In the genomic region with DNA sequence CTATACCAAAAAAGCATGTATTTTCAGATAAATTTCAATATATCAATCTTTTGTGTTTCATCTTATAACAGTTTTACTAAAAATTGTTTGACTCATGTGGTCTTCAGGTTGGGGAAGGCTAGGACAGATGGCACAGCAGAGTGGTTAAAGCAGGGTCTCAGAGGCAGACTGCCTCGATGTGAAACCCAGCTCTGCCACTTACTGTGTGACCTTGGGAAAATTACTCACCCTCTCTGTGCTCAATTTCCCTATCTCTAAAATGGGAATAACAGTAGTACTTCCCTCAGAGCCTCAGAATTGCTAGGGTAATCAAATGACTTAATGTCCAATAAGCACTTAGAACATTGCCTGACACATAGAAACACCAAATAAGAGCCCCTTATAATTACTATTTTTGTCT, we compare ENCODE assay signal across 19 cellular contexts.
DNase-seq lines count a peak whose midpoint lies in the region; ATAC-seq, FAIRE-seq and TF ChIP-seq lines count a peak whose summit lies in the region.
"Had no signal": no experiment of that assay in that cellular context is flagged by ENCODE, and none has a peak within 500 bp of the region (broad histone marks: within the 10 kb centered on the region; RNA-seq: fewer than 3 reads in every experiment).

No MANE protein-coding gene starts in this region.

- TF ChIP-seq EP300 in A549 (IDR thresholded peaks at IDR 0.05) (no peak), H1 (IDR thresholded peaks at IDR 0.05; ENCODE audit: borderline replicate concordance in 1 of 2, low read depth in 2 of 2, low read length in 2 of 2) (no peak)

- CTCF ChIA-PET in A549 (lab: Yijun Ruan, JAX), result no interaction called here
- CTCF ChIA-PET in HEK293 (lab: Yijun Ruan, JAX), result no interaction called here
- CTCF ChIA-PET in H1 (lab: Charles Lee; ENCODE audit: partially characterized antibody), result interaction anchor here (0.9 kb wide), 1 partner anchor 11 kb away, joined by 3 read pairs; no protein-coding TSS in a partner anchor

- no peak overlapping the region for H2BK5ac ChIP-seq in H1 (ENCODE audit: low read depth, low read length)

- no peak overlapping the region for H3K4ac ChIP-seq in H1 (replicated peaks; ENCODE audit: insufficient read length, low read depth, low read length)

- no peak overlapping the region for H2BK120ac ChIP-seq in H1 (replicated peaks; ENCODE audit: low read depth, low read length)

- WGBS in A549 (ENCODE audit: missing lambda C conversion rate), result 5% methylated on average over 1 of the region's 1 CpG
- WGBS in H1 (ENCODE audit: extremely low coverage in 1 of 2, insufficient coverage in 1 of 2, insufficient read length in 1 of 2, insufficient replicate concordance in 2 of 2, low coverage in 1 of 2, low lambda C conversion rate in 2 of 2, missing lambda C conversion rate in 1 of 2), 2 experiments, result 80% methylated on average over 1 of the region's 1 CpG; no CpG with 5 or more reads in 1 of the 2 experiments

- H3K4me3 ChIP-seq in A549 (no peak overlapping the region), HEK293 (ENCODE audit: low read depth, low read length) (no peak overlapping the region), H1 (ENCODE audit: extremely low read depth in 1 of 4, insufficient read depth in 2 of 4, low read depth in 3 of 4, low read length in 4 of 4) (no peak overlapping the region)
- H3K4me3 ChIP-seq: BLaER1 treated with 17β-estradiol and CSF1 and Interleukin-3, amounts not matched to agents 10 nM and 100 nM had no signal

- no peak overlapping the region for H3K9ac ChIP-seq in H1 (replicated peaks in 1 of 4; ENCODE audit: extremely low read depth in 1 of 4, low read depth in 3 of 4, low read length in 3 of 4)
- H3K9ac ChIP-seq: BLaER1 treated with 17β-estradiol and CSF1 and Interleukin-3, amounts not matched to agents 10 nM and 100 nM had no signal

- H3K27me3 ChIP-seq in H1 (replicated peaks in 1 of 4; ENCODE audit: control insufficient read depth in 3 of 4, extremely low read depth in 1 of 4, insufficient read depth in 3 of 4, low read length in 3 of 4), result no peaks in the 10 kb centered on the region
- H3K27me3 ChIP-seq: BLaER1 treated with 17β-estradiol and CSF1 and Interleukin-3, amounts not matched to agents 10 nM and 100 nM had no signal

- H4K20me1 ChIP-seq in H1 (replicated peaks in 1 of 2; ENCODE audit: control insufficient read depth in 1 of 2, insufficient read depth in 2 of 2, low read length in 2 of 2), result no peaks in the 10 kb centered on the region
- H4K20me1 ChIP-seq: BLaER1 treated with 17β-estradiol and CSF1 and Interleukin-3, amounts not matched to agents 10 nM and 100 nM had no signal

- H3K4me2 ChIP-seq in A549 (no peak overlapping the region), H1 (ENCODE audit: insufficient read depth in 1 of 2, low read depth in 2 of 2, low read length in 2 of 2) (no peak overlapping the region)
- H3K4me2 ChIP-seq: BLaER1 treated with 17β-estradiol and CSF1 and Interleukin-3, amounts not matched to agents 10 nM and 100 nM had no signal

- no peak for DNase-seq in A549 (ENCODE audit: low read depth in 1 of 2, low spot score in 1 of 2)
- no peak for DNase-seq in H1 (ENCODE audit: low read depth in 1 of 2, low spot score in 2 of 2)
- no peak for DNase-seq in NCI-H345 (lab: John Stamatoyannopoulos, UW)
- DNase-seq: 8988T; AML-193; Caco-2; Calu3; CD4-positive, alpha-beta T cell; CD8-positive, alpha-beta T cell; DMS79 treated with DMSO at 0.1 percent for 48 hours; GF-D8 had no signal

- FAIRE-seq in A549 (lab: Jason Lieb, UNC) (no peak), H1 (lab: Jason Lieb, UNC) (no peak)
- FAIRE-seq: A204.1, G401.6, GM12891, GM19239 had no signal

- H3K79me2 ChIP-seq in H1 (ENCODE audit: control insufficient read depth in 1 of 2, insufficient read depth in 2 of 2, low read length in 2 of 2), result no peaks in the 10 kb centered on the region

- TF ChIP-seq POLR2A in A549 (IDR thresholded peaks at IDR 0.05; ENCODE audit: low read length) (no peak), H1 (IDR thresholded peaks at IDR 0.05; ENCODE audit: control extremely low read depth in 1 of 2, low read depth in 2 of 2, low read length in 2 of 2) (no peak)

- H3K27ac ChIP-seq in A549 (no peak overlapping the region), HEK293 (ENCODE audit: extremely low read depth, low read depth, low read length) (no peak overlapping the region), H1 (ENCODE audit: low read depth, low read length) (no peak overlapping the region)
- H3K27ac ChIP-seq: BLaER1 treated with 17β-estradiol and CSF1 and Interleukin-3, amounts not matched to agents 10 nM and 100 nM; C4-2B had no signal

- no peak overlapping the region for H3K56ac ChIP-seq in H1 (replicated peaks; ENCODE audit: insufficient read length, low read depth, low read length)

- H3K23me2 ChIP-seq in H1 (ENCODE audit: low read depth, low read length), result no peaks in the 10 kb centered on the region

- POLR2A ChIA-PET in A549 (lab: Yijun Ruan, JAX) (no interaction called here), HEK293 (lab: Yijun Ruan, JAX) (no interaction called here), H1 (lab: Charles Lee; ENCODE audit: partially characterized antibody) (interaction anchor here (0.6 kb wide), 1 partner anchor 8 kb away, joined by 3 read pairs; no protein-coding TSS in a partner anchor)

- ATAC-seq in A549, result no peak
- ATAC-seq in HG02571 (IDR thresholded peaks at IDR 0.05; ENCODE audit: unreplicated experiment), result no peak
- ATAC-seq: CD8-positive, alpha-beta T cell had no signal

- no peak overlapping the region for H4K5ac ChIP-seq in H1 (ENCODE audit: insufficient read length, low read depth, low read length)

- no peaks in the 10 kb centered on the region for H3K79me1 ChIP-seq in H1 (ENCODE audit: low read depth, low read length)

- H3K4me1 ChIP-seq in A549, result no peaks in the 10 kb centered on the region
- H3K4me1 ChIP-seq in HEK293 (ENCODE audit: control insufficient read depth, insufficient read depth, low read length), result no peaks in the 10 kb centered on the region
- H3K4me1 ChIP-seq in H1 (replicated peaks in 1 of 4; ENCODE audit: control insufficient read depth in 3 of 4, insufficient read depth in 4 of 4, low read length in 3 of 4), result peaks cover 0 to 5% (median 0%) of the 10 kb centered on the region in 4 experiments; a peak in 2 of 7 replicates
- H3K4me1 ChIP-seq: Caco-2 had no signal

- H2AFZ ChIP-seq in H1 (ENCODE audit: low read length), result no peak overlapping the region

- H3K9me3 ChIP-seq in A549 (no peaks in the 10 kb centered on the region), HEK293 (ENCODE audit: control insufficient read depth, insufficient read depth, low read depth, low read length) (no peaks in the 10 kb centered on the region), H1 (ENCODE audit: insufficient read depth in 2 of 2, low read depth in 1 of 2, low read length in 1 of 2) (no peaks in the 10 kb centered on the region)
- H3K9me3 ChIP-seq: BLaER1 treated with 17β-estradiol and CSF1 and Interleukin-3, amounts not matched to agents 10 nM and 100 nM; Caco-2 had no signal

- no peak for TF ChIP-seq CTCF in A549 (IDR thresholded peaks at IDR 0.05)
- TF ChIP-seq CTCF in HEK293 (tag by site-specific recombination; IDR thresholded peaks at IDR 0.05), result no peak
- no peak for TF ChIP-seq CTCF in H1 (IDR thresholded peaks at IDR 0.05; ENCODE audit: control extremely low read depth in 1 of 3, insufficient read depth in 1 of 3, low read depth in 1 of 3, low read length in 3 of 3)

- H2BK20ac ChIP-seq in H1 (ENCODE audit: low read length), result no peak overlapping the region

- H3K18ac ChIP-seq in H1 (ENCODE audit: extremely low read depth, low read length), result no peak overlapping the region

- no peak overlapping the region for H3K23ac ChIP-seq in H1 (ENCODE audit: insufficient read length)

- H2BK12ac ChIP-seq in H1 (ENCODE audit: low read depth, low read length), result no peak overlapping the region

- H2AK5ac ChIP-seq in H1 (ENCODE audit: low read depth, low read length), result no peak overlapping the region

- H2BK15ac ChIP-seq in H1 (ENCODE audit: low read length), result no peak overlapping the region

- no peak overlapping the region for H4K91ac ChIP-seq in H1 (replicated peaks; ENCODE audit: insufficient read length, low read length)

- no peak overlapping the region for H3K14ac ChIP-seq in H1 (ENCODE audit: insufficient read length)

- no peak overlapping the region for H4K8ac ChIP-seq in H1 (ENCODE audit: extremely low read depth, insufficient read depth, low read length)

- no peak for TF ChIP-seq RAD21 in A549 (conservative IDR thresholded peaks at IDR 0.05 in 1 of 2, IDR thresholded peaks at IDR 0.05 in 1 of 2)
- no peak for TF ChIP-seq RAD21 in H1 (IDR thresholded peaks at IDR 0.05 in 1 of 2, conservative IDR thresholded peaks at IDR 0.05 in 1 of 2; ENCODE audit: low read depth in 2 of 2, low read length in 2 of 2)

- H3K36me3 ChIP-seq in HEK293 (ENCODE audit: control insufficient read depth in 2 of 2, insufficient read depth in 1 of 2, low read length in 2 of 2), result peaks cover 0 to 4% of the 10 kb centered on the region in 2 experiments; a peak in 1 of 3 replicates
- H3K36me3 ChIP-seq in H1 (ENCODE audit: control insufficient read depth in 2 of 4, insufficient read depth in 4 of 4, low read length in 3 of 4), result no peaks in the 10 kb centered on the region
- H3K36me3 ChIP-seq: BLaER1 treated with 17β-estradiol and CSF1 and Interleukin-3, amounts not matched to agents 10 nM and 100 nM had no signal

TF ChIP-seq in A549, 52 proteins besides CTCF, POLR2A, EP300 and RAD21:
- TF ChIP-seq ZFP36 (IDR thresholded peaks at IDR 0.05; ENCODE audit: borderline replicate concordance, partially characterized antibody) (peak; percentile 30), RFX5 (IDR thresholded peaks at IDR 0.05) (no peak), POLR2AphosphoS2 (conservative IDR thresholded peaks at IDR 0.05; ENCODE audit: low read length) (no peak), PHF8 (IDR thresholded peaks at IDR 0.05; ENCODE audit: borderline replicate concordance, low read depth) (no peak), CHD4 (IDR thresholded peaks at IDR 0.05; ENCODE audit: borderline replicate concordance) (no peak)

TF ChIP-seq in HEK293, 187 proteins besides CTCF, POLR2A, EP300 and RAD21 (continues in another document):
- TF ChIP-seq ZNF350 (tag by site-specific recombination; IDR thresholded peaks at IDR 0.05) (no peak), ZBTB20 (tag by site-specific recombination; IDR thresholded peaks at IDR 0.05) (no peak), ZNF184 (tag by site-specific recombination; IDR thresholded peaks at IDR 0.05) (no peak), ZNF561 (tag by site-specific recombination; IDR thresholded peaks at IDR 0.05; ENCODE audit: borderline replicate concordance) (no peak), ZNF600 (tag by site-specific recombination; IDR thresholded peaks at IDR 0.05) (no peak), ZNF155 (tag by site-specific recombination; IDR thresholded peaks at IDR 0.05) (no peak)

TF ChIP-seq in H1, 55 proteins besides CTCF, POLR2A, EP300 and RAD21:
- peak; percentile 69; the same call in 1 of the 2 replicates for TF ChIP-seq KDM1A (IDR thresholded peaks at IDR 0.05; ENCODE audit: borderline replicate concordance, low read length)
- TF ChIP-seq SP4 (IDR thresholded peaks at IDR 0.05; ENCODE audit: low read length), result no peak
